In the genomic region with DNA sequence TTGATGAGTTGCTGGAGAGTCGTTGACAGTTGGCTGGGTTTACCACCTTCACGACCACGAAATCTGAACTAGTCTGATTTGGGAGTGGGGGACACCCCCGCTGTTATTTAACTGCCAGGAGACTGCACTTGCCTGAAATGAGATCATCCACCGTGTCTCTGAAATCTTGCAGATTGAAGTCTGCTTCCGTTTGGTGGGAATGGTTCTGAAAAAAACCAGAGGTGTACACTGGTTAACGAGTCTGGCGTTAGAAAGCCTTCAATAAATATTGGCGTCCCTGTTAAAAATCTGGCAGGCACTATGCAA, we compare ENCODE assay signal across 15 cellular contexts. TPM values are rescaled to one million over a fixed set of nuclear protein-coding genes. Genes with fewer than 3 reads are reported as not detected.
DNase-seq lines count a peak whose midpoint lies in the region; ATAC-seq and TF ChIP-seq lines count a peak whose summit lies in the region.
"Had no signal": no experiment of that assay in that cellular context is flagged by ENCODE, and none has a peak within 500 bp of the region (broad histone marks: within the 10 kb centered on the region; RNA-seq: fewer than 3 reads in every experiment).

No MANE protein-coding gene starts in this region.

- peaks cover 0 to 61% of the 10 kb centered on the region in 2 donors for H3K27me3 ChIP-seq in Peyer's patch

- peaks cover 0 to 42% (median 13%) of the 10 kb centered on the region in 4 donors for H3K4me1 ChIP-seq in Peyer's patch

- H3K9me3 Mint-ChIP-seq in activated naive CD8-positive, alpha-beta T cell treated with anti-CD3 and anti-CD28 coated beads, Interleukin-2, amount 50 U/mL, for 24 hours: no peaks in the 10 kb centered on the region
- H3K9me3 Mint-ChIP-seq in naive thymus-derived CD8-positive, alpha-beta T cell: peaks cover 0 to 4% (median 0%) of the 10 kb centered on the region in 9 donors

- no peaks in the 10 kb centered on the region for H3K36me3 ChIP-seq in Peyer's patch
- H3K36me3 ChIP-seq: WERI-Rb-1 had no signal

- H3K4me3 ChIP-seq in Peyer's patch: peak overlapping the region in 1 of 4 donors; percentile 15

- POLR2A ChIA-PET in GM10248 (lab: Yijun Ruan, JAX): no interaction called here
- POLR2A ChIA-PET in naive thymus-derived CD8-positive, alpha-beta T cell (lab: Charles Lee): interaction anchor here (1.4 kb wide), 1 partner anchor 12 kb away, joined by 5 read pairs; no protein-coding TSS in a partner anchor

- H3K4me1 Mint-ChIP-seq in activated naive CD8-positive, alpha-beta T cell treated with anti-CD3 and anti-CD28 coated beads, Interleukin-2, amount 50 U/mL, for 24 hours: peaks cover 35% of the 10 kb centered on the region
- peaks cover 17 to 47% (median 42%) of the 10 kb centered on the region in 4 donors for H3K4me1 Mint-ChIP-seq in naive thymus-derived CD8-positive, alpha-beta T cell

- H3K9me3 ChIP-seq in Peyer's patch: no peaks in the 10 kb centered on the region

- no peak for ATAC-seq in activated naive CD8-positive, alpha-beta T cell treated with anti-CD3 and anti-CD28 coated beads, Interleukin-2, amount 50 U/mL, for 24 hours
- peak in 1 of 2 donors; percentile 15 for ATAC-seq in naive thymus-derived CD8-positive, alpha-beta T cell
- ATAC-seq in HG02885 (IDR thresholded peaks at IDR 0.05; ENCODE audit: poor library complexity, unreplicated experiment): no peak
- no peak for ATAC-seq in left cardiac atrium
- ATAC-seq: HCT116 had no signal

- TF ChIP-seq POLR2A in Peyer's patch (IDR thresholded peaks at IDR 0.05): no peak

- peak; percentile 14 for DNase-seq in AG08396 (ENCODE audit: low spot score)
- DNase-seq in GM10248 (ENCODE audit: extremely low spot score): peak; percentile 17
- no peak for DNase-seq in activated naive CD8-positive, alpha-beta T cell treated with anti-CD3 and anti-CD28 coated beads, Interleukin-2, amount 50 U/mL, for 24 hours
- DNase-seq in naive thymus-derived CD8-positive, alpha-beta T cell: no peak
- no peak for DNase-seq in Peyer's patch
- no peak for DNase-seq in DMS 273 treated with DMSO at 0.1 percent for 48 hours (lab: John Stamatoyannopoulos, UW)
- no peak for DNase-seq in left cardiac atrium
- DNase-seq: activated T-cell treated with anti-CD3 and anti-CD28 coated beads for 4 hours, KG1, NCI-H1417, substantia nigra, WERI-Rb-1 had no signal

- CTCF ChIA-PET in GM10248 (lab: Yijun Ruan, JAX): interaction anchor here (1.8 kb wide), 1 partner anchor 11 kb away, joined by 6 read pairs; a partner anchor contains a TSS

- TF ChIP-seq CTCF in GM10248 (IDR thresholded peaks at IDR 0.05; ENCODE audit: control extremely low read depth, extremely low read depth, low read depth, missing control alignments): no peak
- TF ChIP-seq CTCF in Peyer's patch (IDR thresholded peaks at IDR 0.05): no peak

- intact Hi-C loops in left cardiac atrium (cut with DNase I): loop anchor here in 1 of 2 donors (10.0 kb wide), 1 partner anchor 48 kb away; a partner anchor contains a TSS

- H3K27ac Mint-ChIP-seq in activated naive CD8-positive, alpha-beta T cell treated with anti-CD3 and anti-CD28 coated beads, Interleukin-2, amount 50 U/mL, for 24 hours: no peak overlapping the region
- no peak overlapping the region for H3K27ac Mint-ChIP-seq in naive thymus-derived CD8-positive, alpha-beta T cell

- H3K27ac ChIP-seq in Peyer's patch: no peak overlapping the region
- H3K27ac ChIP-seq: WERI-Rb-1 had no signal

- peaks cover 83% of the 10 kb centered on the region for H3K27me3 Mint-ChIP-seq in activated naive CD8-positive, alpha-beta T cell treated with anti-CD3 and anti-CD28 coated beads, Interleukin-2, amount 50 U/mL, for 24 hours
- H3K27me3 Mint-ChIP-seq in naive thymus-derived CD8-positive, alpha-beta T cell: peaks cover 46 to 91% (median 77%) of the 10 kb centered on the region in 5 donors

- H3K36me3 Mint-ChIP-seq in activated naive CD8-positive, alpha-beta T cell treated with anti-CD3 and anti-CD28 coated beads, Interleukin-2, amount 50 U/mL, for 24 hours (ENCODE audit: low read depth): no peaks in the 10 kb centered on the region
- H3K36me3 Mint-ChIP-seq in naive thymus-derived CD8-positive, alpha-beta T cell: peaks cover 0 to 2% (median 0%) of the 10 kb centered on the region in 3 donors

- peak overlapping the region; percentile 16 for H3K4me3 Mint-ChIP-seq in activated naive CD8-positive, alpha-beta T cell treated with anti-CD3 and anti-CD28 coated beads, Interleukin-2, amount 50 U/mL, for 24 hours
- peak overlapping the region; percentile 20 to 80 (median 57) for H3K4me3 Mint-ChIP-seq in naive thymus-derived CD8-positive, alpha-beta T cell

RNA-seq across cellular contexts. Expression of a gene that starts 4.3 kb away (rescaled TPM):
- not detected for total RNA-seq in naive thymus-derived CD8-positive, alpha-beta T cell
- not detected for polyA plus RNA-seq in naive thymus-derived CD8-positive, alpha-beta T cell
- total RNA-seq in Peyer's patch (not detected), left cardiac atrium (not detected)
- total RNA-seq: dermis microvascular lymphatic vessel endothelial cell had no signal

RNA-seq across cellular contexts. Expression of a gene that starts 10.6 kb away (rescaled TPM):
- total RNA-seq in naive thymus-derived CD8-positive, alpha-beta T cell: not detected
- polyA plus RNA-seq in naive thymus-derived CD8-positive, alpha-beta T cell: not detected
- total RNA-seq in Peyer's patch (1 to 10 TPM in 2 of 4 donors, under 1 TPM in 1, not detected in 1; 0.95 to 3.1 (median 2.5) TPM), left cardiac atrium (under 1 TPM in 1 of 2 donors, not detected in 1; 0.16 TPM)
- total RNA-seq: dermis microvascular lymphatic vessel endothelial cell had no signal

RNA-seq across cellular contexts. Expression of a gene that starts 49.8 kb away (rescaled TPM):
- not detected for total RNA-seq in naive thymus-derived CD8-positive, alpha-beta T cell
- polyA plus RNA-seq in naive thymus-derived CD8-positive, alpha-beta T cell: not detected
- not detected for total RNA-seq in Peyer's patch
- total RNA-seq in left cardiac atrium: not detected
- total RNA-seq: dermis microvascular lymphatic vessel endothelial cell had no signal

Comparison
In these comparisons a context has a peak if more than half of its experiments do, and no peak if none do; other contexts are left out.
1. DNase-seq: peak in AG08396 (single experiment) and GM10248 (single experiment); none in activated naive CD8-positive, alpha-beta T cell treated with anti-CD3 and anti-CD28 coated beads, Interleukin-2, amount 50 U/mL, for 24 hours (single experiment), naive thymus-derived CD8-positive, alpha-beta T cell (0 of 10), Peyer's patch (0 of 3), DMS 273 treated with DMSO at 0.1 percent for 48 hours (single experiment) and left cardiac atrium (single experiment).